ENCODE assay signal across 9 cellular contexts in the genomic region with DNA sequence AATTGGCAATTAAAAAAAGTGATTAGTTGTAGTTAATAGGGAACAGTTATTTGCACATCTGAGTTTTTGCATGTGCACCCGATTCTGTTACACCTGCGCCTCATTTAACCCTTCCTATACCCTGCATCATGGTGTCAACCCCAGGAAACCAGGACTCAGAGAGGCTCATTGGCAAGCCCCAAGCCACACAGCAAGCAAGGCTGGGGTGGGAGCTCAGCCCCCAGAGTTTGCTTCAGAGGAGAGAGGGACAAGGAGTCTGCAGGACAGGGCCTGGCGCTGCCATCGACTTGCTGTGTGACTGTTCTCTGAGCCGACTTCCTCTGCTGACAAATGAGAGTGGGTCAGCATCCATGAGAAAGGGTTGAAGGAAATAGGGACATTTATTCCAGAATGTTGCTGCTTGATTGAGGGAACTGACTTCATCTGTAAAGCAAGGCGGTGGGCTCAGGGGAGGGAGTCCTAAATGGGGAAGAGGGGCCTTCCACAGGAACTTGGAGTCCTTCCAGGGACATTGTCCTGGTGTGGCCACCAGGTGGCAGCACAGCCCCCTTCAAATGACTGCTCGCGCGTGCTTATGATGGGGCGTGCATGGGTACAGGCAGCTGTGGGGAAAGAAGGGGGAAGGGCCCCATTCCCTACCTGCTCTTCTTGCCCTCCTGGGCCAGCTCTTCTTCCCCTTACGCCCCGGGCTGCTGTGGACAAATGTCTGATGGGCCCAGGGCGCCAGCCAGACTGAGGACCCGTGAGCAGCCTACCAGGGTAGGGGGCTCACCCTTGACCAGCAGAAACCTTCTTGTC. TPM values are rescaled to one million over a fixed set of nuclear protein-coding genes. Genes with fewer than 3 reads are reported as not detected.
DNase-seq lines count a peak whose midpoint lies in the region; ATAC-seq and TF ChIP-seq lines count a peak whose summit lies in the region.
"Had no signal": no experiment of that assay in that cellular context is flagged by ENCODE, and none has a peak within 500 bp of the region (broad histone marks: within the 10 kb centered on the region; RNA-seq: fewer than 3 reads in every experiment).

No MANE protein-coding gene starts in this region.

- intact Hi-C loops in A673 (cut with micrococcal nuclease; ENCODE audit: unreplicated experiment): loop anchor here (1.0 to 10.0 kb wide), 4 partner anchors 142 to 683 kb away; a partner anchor contains a TSS
- intact Hi-C loops in left lung (cut with DNase I): loop anchor here (5.0 to 10.0 kb wide), 2 partner anchors 140 to 288 kb away; a partner anchor contains a TSS

- CTCF ChIA-PET in A673 (lab: Charles Lee): interaction anchor here (0.6 to 1.4 kb wide), 3 partner anchors 259 to 871 kb away, joined by 4 to 7 read pairs (median 6); a partner anchor contains a TSS

- H3K9me3 ChIP-seq in A673 (ENCODE audit: low read depth, low read length, poor library complexity, severe bottlenecking) (no peaks in the 10 kb centered on the region), left lung (no peaks in the 10 kb centered on the region)

- no peaks in the 10 kb centered on the region for H3K27me3 ChIP-seq in A673 (replicated peaks; ENCODE audit: insufficient read depth, low read depth, low read length, poor library complexity)
- peaks cover 0 to 17% of the 10 kb centered on the region in 2 donors for H3K27me3 ChIP-seq in left lung

- H3K36me3 ChIP-seq in A673 (ENCODE audit: insufficient read depth, low read length, poor library complexity, severe bottlenecking) (no peaks in the 10 kb centered on the region), left lung (no peaks in the 10 kb centered on the region)

- DNase-seq in A673 (ENCODE audit: low spot score) (peak; percentile 83), H4 (ENCODE audit: low spot score) (peak; percentile 53), NCI-H446 (lab: John Stamatoyannopoulos, UW) (peak; percentile 35 to 76), cerebellum (ENCODE audit: low spot score) (peak; percentile 79), left lung (peak; percentile 66 to 93)
- DNase-seq in activated CD4-positive, alpha-beta T cell treated with anti-CD3 and anti-CD28 coated beads for 4 hours: peak; percentile 68 to 76
- DNase-seq in stimulated activated CD4-positive, alpha-beta T cell treated with anti-CD3 and anti-CD28 coated beads, TNF-alpha, amount 100 ng/mL, for 24 hours (ENCODE audit: low read depth in 3 of 3): peak; percentile 59 to 75 (median 62)

- no peaks in the 10 kb centered on the region for H3K4me1 ChIP-seq in A673 (ENCODE audit: insufficient read depth, low read length, poor library complexity, severe bottlenecking)
- peaks cover 6% of the 10 kb centered on the region in 2 donors for H3K4me1 ChIP-seq in left lung

- TF ChIP-seq CTCF in A673 (conservative IDR thresholded peaks at IDR 0.05; ENCODE audit: low read depth, low read length) (peak; percentile 91), left lung (IDR thresholded peaks at IDR 0.05) (peak; percentile 92)

- POLR2A ChIA-PET in A673 (lab: Charles Lee; ENCODE audit: low non-redundant PET): no interaction called here

- ATAC-seq in left lung (peak; percentile 86), GM18873 (IDR thresholded peaks at IDR 0.05; ENCODE audit: low FRiP score, unreplicated experiment) (no peak)

- H3K27ac ChIP-seq in A673 (ENCODE audit: low read depth, low read length, poor library complexity, severe bottlenecking) (no peak overlapping the region), left lung (no peak overlapping the region)
- H3K27ac ChIP-seq: skin epidermis had no signal

- no TSS peak for BruUV-seq in A673 (replicated peaks; lab: Mats Ljungman, UMichigan)

- H3K4me3 ChIP-seq in A673 (ENCODE audit: low read depth, low read length, poor library complexity, severe bottlenecking) (no peak overlapping the region), left lung (no peak overlapping the region)
- H3K4me3 ChIP-seq: skin epidermis had no signal

RNA-seq across cellular contexts. Expression of a gene that starts 51.6 kb away (rescaled TPM):
- total RNA-seq in A673 (2021) (2.6 and 4.8 TPM in 2 replicates), cerebellum (2.1 TPM), left lung (1 to 10 TPM; 1.5 to 1.6 TPM)
- 1.4 and 2.1 TPM in 2 replicates for total RNA-seq in H4 (2014; rRNA removed; shearing (Covaris generic))
